Comparison of ENCODE assay signal across 9 cellular contexts in genomic region chrX:40570346-40571093, GRCh38. TPM values are rescaled to one million over a fixed set of nuclear protein-coding genes. Genes with fewer than 3 reads are reported as not detected.
DNase-seq lines count a peak whose midpoint lies in the region; ATAC-seq and TF ChIP-seq lines count a peak whose summit lies in the region.
"Had no signal": no experiment of that assay in that cellular context is flagged by ENCODE, and none has a peak within 500 bp of the region (broad histone marks: within the 10 kb centered on the region; RNA-seq: fewer than 3 reads in every experiment).

No MANE protein-coding gene starts in this region.

- H3K27ac Mint-ChIP-seq in activated CD4-positive, alpha-beta T cell treated with anti-CD3 and anti-CD28 coated beads, Interleukin-2, amount 10 ng/mL, durations not matched to agents 7 days and 5 days = peak overlapping the region; percentile 90

- ATAC-seq in GM18502 (IDR thresholded peaks at IDR 0.05; ENCODE audit: poor library complexity, unreplicated experiment) (peak; percentile 66), HG02938 (IDR thresholded peaks at IDR 0.05; ENCODE audit: unreplicated experiment) (peak; percentile 54)

- H3K4me1 ChIP-seq in tibial nerve (no peaks in the 10 kb centered on the region), adrenal gland (replicated peaks in 1 of 2) (no peaks in the 10 kb centered on the region)

- H3K36me3 Mint-ChIP-seq in activated CD4-positive, alpha-beta T cell treated with anti-CD3 and anti-CD28 coated beads, Interleukin-2, amount 10 ng/mL, durations not matched to agents 7 days and 5 days (ENCODE audit: low read depth) = no peaks in the 10 kb centered on the region

- DNase-seq in activated CD4-positive, alpha-beta T cell treated with anti-CD3 and anti-CD28 coated beads, Interleukin-2, amount 10 ng/mL, durations not matched to agents 7 days and 5 days = peak; percentile 11
- DNase-seq in occipital lobe (lab: John Stamatoyannopoulos, UW) (peak; percentile 0), tibial nerve (ENCODE audit: low spot score in 2 of 2) (no peak), NCI-H146 (lab: John Stamatoyannopoulos, UW) (no peak), adrenal gland (no peak), NCI-H1048 (lab: John Stamatoyannopoulos, UW) (no peak)

- WGBS in tibial nerve, 2 donors = 28 to 58% methylated on average over 10 of the region's 10 CpGs
- 69 to 78% (median 75%) methylated on average over 6 to 10 of the region's 10 CpGs for WGBS in adrenal gland, 4 donors

- CTCF ChIA-PET in activated CD4-positive, alpha-beta T cell treated with anti-CD3 and anti-CD28 coated beads, Interleukin-2, amount 10 ng/mL, durations not matched to agents 7 days and 5 days (lab: Charles Lee) = no interaction called here

- H3K36me3 ChIP-seq in tibial nerve = no peaks in the 10 kb centered on the region
- H3K36me3 ChIP-seq in adrenal gland (replicated peaks in 1 of 2) = no peaks in the 10 kb centered on the region

- H3K9me3 ChIP-seq in tibial nerve (no peaks in the 10 kb centered on the region), adrenal gland (replicated peaks in 1 of 3) (no peaks in the 10 kb centered on the region)

- H3K9me3 Mint-ChIP-seq in activated CD4-positive, alpha-beta T cell treated with anti-CD3 and anti-CD28 coated beads, Interleukin-2, amount 10 ng/mL, durations not matched to agents 7 days and 5 days = no peaks in the 10 kb centered on the region

- peaks cover 12% of the 10 kb centered on the region for H3K4me1 Mint-ChIP-seq in activated CD4-positive, alpha-beta T cell treated with anti-CD3 and anti-CD28 coated beads, Interleukin-2, amount 10 ng/mL, durations not matched to agents 7 days and 5 days

- peak overlapping the region; percentile 72 for H3K4me3 Mint-ChIP-seq in activated CD4-positive, alpha-beta T cell treated with anti-CD3 and anti-CD28 coated beads, Interleukin-2, amount 10 ng/mL, durations not matched to agents 7 days and 5 days

- H3K4me3 ChIP-seq in tibial nerve = no peak overlapping the region
- no peak overlapping the region for H3K4me3 ChIP-seq in adrenal gland

- no peak for TF ChIP-seq EP300 in tibial nerve (IDR thresholded peaks at IDR 0.05)

- H3K27me3 ChIP-seq in tibial nerve (peaks cover 0 to 8% of the 10 kb centered on the region in 2 donors), adrenal gland (peaks cover 9% of the 10 kb centered on the region)

- H3K27me3 Mint-ChIP-seq in activated CD4-positive, alpha-beta T cell treated with anti-CD3 and anti-CD28 coated beads, Interleukin-2, amount 10 ng/mL, durations not matched to agents 7 days and 5 days = no peaks in the 10 kb centered on the region

- POLR2A ChIA-PET in activated CD4-positive, alpha-beta T cell treated with anti-CD3 and anti-CD28 coated beads, Interleukin-2, amount 10 ng/mL, durations not matched to agents 7 days and 5 days (lab: Charles Lee) = interaction anchor here (0.6 kb wide), 1 partner anchor 9 kb away, joined by 3 read pairs; no protein-coding TSS in a partner anchor

- H3K27ac ChIP-seq in tibial nerve (no peak overlapping the region), adrenal gland (no peak overlapping the region)

- intact Hi-C loops in adrenal gland (cut with DNase I) = no loop called here

- TF ChIP-seq CTCF in tibial nerve (IDR thresholded peaks at IDR 0.05) (no peak), adrenal gland (IDR thresholded peaks at IDR 0.05) (no peak)

- TF ChIP-seq POLR2A in tibial nerve (IDR thresholded peaks at IDR 0.05) = no peak
- no peak for TF ChIP-seq POLR2A in adrenal gland (IDR thresholded peaks at IDR 0.05)

RNA-seq across cellular contexts. Expression of gene ATP6AP2, which starts 10.2 kb away (rescaled TPM):
- 10 to 100 TPM; 72.3 to 76.5 TPM for total RNA-seq in activated CD4-positive, alpha-beta T cell treated with anti-CD3 and anti-CD28 coated beads, Interleukin-2, amount 10 ng/mL, durations not matched to agents 7 days and 5 days
- 95.1 TPM for total RNA-seq in occipital lobe
- total RNA-seq in tibial nerve = 100 to 1,000 TPM in 1 of 4 donors, 10 to 100 TPM in 3; 86.4 to 106 (median 89.5) TPM
- total RNA-seq in adrenal gland = 100 to 1,000 TPM; 109 to 159 (median 140) TPM
- polyA plus RNA-seq in adrenal gland = 100 to 1,000 TPM in 1 of 3 donors, 10 to 100 TPM in 2; 32.3 to 164 (median 43.1) TPM

RNA-seq across cellular contexts. Expression of gene MPC1L, which starts 52.7 kb away (rescaled TPM):
- not detected for total RNA-seq in activated CD4-positive, alpha-beta T cell treated with anti-CD3 and anti-CD28 coated beads, Interleukin-2, amount 10 ng/mL, durations not matched to agents 7 days and 5 days
- not detected for total RNA-seq in occipital lobe
- total RNA-seq in tibial nerve = not detected
- total RNA-seq in adrenal gland = not detected
- polyA plus RNA-seq in adrenal gland = not detected
- total RNA-seq: subcutaneous adipose tissue had no signal

Comparison
In these comparisons a context has a peak if more than half of its experiments do, and no peak if none do; other contexts are left out.
1. DNase-seq: peak in activated CD4-positive, alpha-beta T cell treated with anti-CD3 and anti-CD28 coated beads, Interleukin-2, amount 10 ng/mL, durations not matched to agents 7 days and 5 days (single experiment) and occipital lobe (single experiment); none in tibial nerve (0 of 2), NCI-H146 (single experiment), adrenal gland (0 of 7) and NCI-H1048 (single experiment).